In the genomic region with DNA sequence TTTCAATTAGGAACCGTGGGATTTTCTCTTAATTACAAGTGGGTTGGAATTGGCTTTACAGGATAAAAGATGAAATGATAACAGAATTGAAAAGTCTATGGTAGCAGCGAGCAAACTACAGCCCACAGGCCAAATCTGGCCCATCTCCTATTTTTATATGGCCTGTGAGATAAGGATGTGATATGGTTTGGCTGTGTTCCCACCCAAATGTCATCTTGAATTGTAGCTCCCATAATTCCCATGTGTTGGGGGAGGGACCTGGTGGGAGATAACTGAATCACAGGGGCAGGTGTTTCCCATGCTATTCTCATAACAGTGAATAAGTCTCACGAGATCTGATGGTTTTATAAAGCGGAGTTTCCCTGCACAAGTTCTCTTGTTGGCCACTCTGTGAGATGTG, we compare ENCODE assay signal across 26 cellular contexts. TPM values are rescaled to one million over a fixed set of nuclear protein-coding genes. Genes with fewer than 3 reads are reported as not detected.
DNase-seq lines count a peak whose midpoint lies in the region; ATAC-seq, FAIRE-seq and TF ChIP-seq lines count a peak whose summit lies in the region.
"Had no signal": no experiment of that assay in that cellular context is flagged by ENCODE, and none has a peak within 500 bp of the region (broad histone marks: within the 10 kb centered on the region; RNA-seq: fewer than 3 reads in every experiment).

No MANE protein-coding gene starts in this region.

- H3K4me1 ChIP-seq in left ventricle myocardium inferior (peaks cover 16% of the 10 kb centered on the region), heart left ventricle (peaks cover 0 to 18% (median 3%) of the 10 kb centered on the region in 12 donors), K562 (replicated peaks in 1 of 2; ENCODE audit: control insufficient read depth in 2 of 2, insufficient read depth in 2 of 2, low read length in 2 of 2) (no peaks in the 10 kb centered on the region), kidney (ENCODE audit: control insufficient read depth in 1 of 2, insufficient read depth in 1 of 2, low read depth in 1 of 2, low read length in 2 of 2) (peaks cover 27 to 40% of the 10 kb centered on the region in 2 donors), HAP-1 (no peaks in the 10 kb centered on the region)
- H3K4me1 ChIP-seq: Peyer's patch had no signal

- POLR2A ChIA-PET in K562 (lab: Yijun Ruan, JAX) = no interaction called here

- no peaks in the 10 kb centered on the region for H3K9me3 ChIP-seq in left ventricle myocardium inferior (replicated peaks)
- no peaks in the 10 kb centered on the region for H3K9me3 ChIP-seq in heart left ventricle
- H3K9me3 ChIP-seq in K562 (replicated peaks; ENCODE audit: control insufficient read depth, insufficient read depth, low read depth, low read length) = no peaks in the 10 kb centered on the region
- H3K9me3 ChIP-seq in kidney (ENCODE audit: control insufficient read depth in 1 of 2, low read length in 2 of 2) = no peaks in the 10 kb centered on the region
- H3K9me3 ChIP-seq in HAP-1 = no peaks in the 10 kb centered on the region
- H3K9me3 ChIP-seq: BE2C, Peyer's patch had no signal

- intact Hi-C loops in left ventricle myocardium inferior (cut with micrococcal nuclease) = no loop called here
- intact Hi-C loops in heart left ventricle (cut with DNase I) = no loop called here
- intact Hi-C loops in K562 (cut with micrococcal nuclease) = no loop called here
- intact Hi-C loops in kidney (cut with DNase I) = no loop called here

- no peak for TF ChIP-seq POLR2A in heart left ventricle (IDR thresholded peaks at IDR 0.05)
- TF ChIP-seq POLR2A in K562 (conservative IDR thresholded peaks at IDR 0.05) = no peak

- CTCF ChIA-PET in K562 (lab: Yijun Ruan, JAX; ENCODE audit: low intra/inter-chr PET ratio) = no interaction called here

- H4K20me1 ChIP-seq in K562 (replicated peaks; ENCODE audit: control insufficient read depth, insufficient read depth, low read length) = no peaks in the 10 kb centered on the region

- TF ChIP-seq RAD21 in K562 (CRISPR knock-in tag; conservative IDR thresholded peaks at IDR 0.05 in 1 of 2, IDR thresholded peaks at IDR 0.05 in 1 of 2) = no peak

- no peak for ATAC-seq in heart left ventricle
- ATAC-seq in K562 = no peak
- ATAC-seq: HCT116 had no signal

- H3K27me3 ChIP-seq in left ventricle myocardium inferior (ENCODE audit: low read depth) (no peaks in the 10 kb centered on the region), heart left ventricle (no peaks in the 10 kb centered on the region), K562 (ENCODE audit: control insufficient read depth in 2 of 2, insufficient read depth in 2 of 2, low read length in 2 of 2) (no peaks in the 10 kb centered on the region), HAP-1 (ENCODE audit: low read depth) (no peaks in the 10 kb centered on the region)
- H3K27me3 ChIP-seq: BE2C, Peyer's patch had no signal

- DNase-seq in left ventricle myocardium inferior = no peak
- DNase-seq in heart left ventricle = no peak
- no peak for DNase-seq in K562 (ENCODE audit: extremely low read depth in 1 of 4, low spot score in 3 of 4)
- no peak for DNase-seq in kidney
- no peak for DNase-seq in ureter (ENCODE audit: low spot score)
- DNase-seq in HAP-1 (ENCODE audit: low spot score in 2 of 2) = no peak
- DNase-seq in hypothalamus (lab: John Stamatoyannopoulos, UW) = no peak
- DNase-seq: 8988T; ACHN; BE2C; CD4-positive, alpha-beta T cell; COR-L47; DMS53; Karpas-422; NCI-H1092; NCI-H1417 treated with DMSO at 0.1 percent for 48 hours; NCI-H1694 treated with DMSO at 0.1 percent for 48 hours; NCI-H2081; NCI-H2227 treated with DMSO at 0.1 percent for 48 hours; NCI-H510A; NCI-H69; Peyer's patch; SHP77 treated with DMSO at 0.1 percent for 48 hours had no signal

- no peaks in the 10 kb centered on the region for H3K9me1 ChIP-seq in K562 (ENCODE audit: control insufficient read depth, insufficient read depth, low read length)

- no peaks in the 10 kb centered on the region for H3K79me2 ChIP-seq in K562 (ENCODE audit: control insufficient read depth, insufficient read depth, low read length)

- TF ChIP-seq EP300 in K562 (IDR thresholded peaks at IDR 0.05; ENCODE audit: low read length) = no peak

- H2AFZ ChIP-seq in K562 (ENCODE audit: low read depth, low read length) = no peak overlapping the region

- TF ChIP-seq CTCF in left ventricle myocardium inferior (IDR thresholded peaks at IDR 0.05; ENCODE audit: borderline replicate concordance) (no peak), heart left ventricle (IDR thresholded peaks at IDR 0.05) (no peak), K562 (IDR thresholded peaks at IDR 0.05 in 2 of 3, conservative IDR thresholded peaks at IDR 0.05 in 1 of 3; ENCODE audit: insufficient read depth in 2 of 3, low read depth in 1 of 3, low read length in 3 of 3) (no peak), kidney (IDR thresholded peaks at IDR 0.05; ENCODE audit: borderline replicate concordance, extremely low read depth, insufficient read depth) (no peak)

- H3K27ac ChIP-seq in left ventricle myocardium inferior (replicated peaks) (peak overlapping the region; percentile 69), heart left ventricle (peak overlapping the region in 1 of 12 donors; percentile 49), K562 (ENCODE audit: extremely low read depth, low read depth, low read length) (no peak overlapping the region), kidney (ENCODE audit: low read depth in 2 of 2, low read length in 2 of 2) (peak overlapping the region; percentile 85 to 91)
- H3K27ac ChIP-seq: HL-60 had no signal

- in situ Hi-C loops in K562 (cut with MboI) = loop anchor here (10.0 kb wide), 1 partner anchor 318 kb away; no protein-coding TSS in a partner anchor
- in situ Hi-C loops in HAP-1 (cut with MboI; ENCODE audit: low sequenced_read_pairs) = no loop called here

- H3K36me3 ChIP-seq in left ventricle myocardium inferior = peaks cover 19% of the 10 kb centered on the region
- peaks cover 0 to 58% (median 23%) of the 10 kb centered on the region in 9 donors for H3K36me3 ChIP-seq in heart left ventricle
- H3K36me3 ChIP-seq in K562 (ENCODE audit: control insufficient read depth, insufficient read depth, low read length) = no peaks in the 10 kb centered on the region
- H3K36me3 ChIP-seq in kidney (ENCODE audit: control insufficient read depth in 1 of 2, insufficient read depth in 2 of 2, low read length in 2 of 2) = peaks cover 5 to 24% of the 10 kb centered on the region in 2 donors
- no peaks in the 10 kb centered on the region for H3K36me3 ChIP-seq in HAP-1 (replicated peaks)
- H3K36me3 ChIP-seq: BE2C had no signal

- H3K4me3 ChIP-seq in left ventricle myocardium inferior (no peak overlapping the region), heart left ventricle (no peak overlapping the region), K562 (no peak overlapping the region), kidney (ENCODE audit: low read length in 2 of 2) (no peak overlapping the region), HAP-1 (no peak overlapping the region)
- H3K4me3 ChIP-seq: Peyer's patch had no signal

- FAIRE-seq in K562 (lab: Jason Lieb, UNC) (no peak), kidney (lab: Jason Lieb, UNC) (no peak)
- FAIRE-seq: H1 had no signal

- no peak overlapping the region for H3K4me2 ChIP-seq in K562 (ENCODE audit: insufficient read depth, low read length)

- H3K9ac ChIP-seq in K562 (ENCODE audit: insufficient read depth in 1 of 2, low read depth in 2 of 2, low read length in 2 of 2) (no peak overlapping the region), kidney (ENCODE audit: low read length in 2 of 2) (peak overlapping the region in 1 of 2 donors; percentile 57)

- no TSS peak for BruUV-seq in K562 (replicated peaks; lab: Mats Ljungman, UMichigan)

- 56 to 68% (median 63%) methylated on average over 4 of the region's 4 CpGs for WGBS in heart left ventricle, 4 donors
- WGBS in K562 (ENCODE audit: insufficient coverage, low coverage, missing lambda C conversion rate) = 30% methylated on average over 4 of the region's 4 CpGs

TF ChIP-seq in K562, 482 proteins besides CTCF, POLR2A, EP300 and RAD21:
- 0 out of 2 replicates have a peak, but pooled peaks have one; percentile 3 for TF ChIP-seq CBFA2T3 (IDR thresholded peaks at IDR 0.05)
- no peak for TF ChIP-seq CBX2 (IDR thresholded peaks at IDR 0.05; ENCODE audit: insufficient read depth, low read length, poor library complexity, severe bottlenecking)

RNA-seq across cellular contexts. Expression of gene CRYL1, which starts 19.0 kb away (rescaled TPM):
- total RNA-seq in left ventricle myocardium inferior (20.5 TPM), heart left ventricle (10 to 100 TPM; 14.9 to 36.5 (median 22.3) TPM), K562 (2014; rRNA removed) (2.4 and 2.6 TPM in 2 replicates), K562 (2014; rRNA removed; fragmentation: Illumina TruSeq; extraction: Trizol) (2.0 TPM in 2 replicates), K562 (2015; rRNA removed; fragmentation: Illumina TruSeq; extraction: Trizol) (1.5 and 1.7 TPM in 2 replicates), K562 (2021) (3.1 and 3.4 TPM in 2 replicates), kidney (130 TPM), ureter (35.0 TPM)
- polyA plus RNA-seq in heart left ventricle (10 to 100 TPM; 10.7 to 19.4 TPM), K562 (2011; rRNA removed) (6.9 and 9.7 TPM in 2 replicates), K562 (2014; fragmentation: Illumina TruSeq; extraction: Trizol) (3.4 and 3.7 TPM in 2 replicates), K562 (2014; fragmentation: Nextera tagmentation; extraction: Ambion mirVana) (1 to 10 TPM; 1.0 to 1.8 TPM), K562 (2014; rRNA removed) (2.7 and 5.3 TPM in 2 replicates), kidney (ENCODE audit: insufficient read depth, low read depth, low replicate concordance) (462 TPM)
- 2.7 and 4.8 TPM in 2 replicates for total RNA-seq in K562 (2011; cell fraction: chromatin; rRNA removed; ENCODE audit: low replicate concordance)
- 1.5 and 2.8 TPM in 2 replicates for total RNA-seq in K562 (2011; cell fraction: nucleolus; rRNA removed)
- total RNA-seq in K562 (2011; cell fraction: nucleoplasm; rRNA removed) = 3.0 and 3.9 TPM in 2 replicates
- 7.4 and 14.6 TPM in 2 replicates for polyA plus RNA-seq in K562 (2011; cell fraction: cytosol; rRNA removed)
- polyA plus RNA-seq in K562 (2011; cell fraction: nucleus; rRNA removed) = 6.1 and 6.9 TPM in 2 replicates
- 3.6 and 10.4 TPM in 2 replicates for polyA plus RNA-seq in K562 (2012)
- 4.3 and 5.9 TPM in 2 replicates for polyA minus RNA-seq in K562 (2011; rRNA and poly(A)+ RNA removed)
- polyA minus RNA-seq in K562 (2011; cell fraction: cytosol; rRNA and poly(A)+ RNA removed) = 3.0 and 3.6 TPM in 2 replicates
- 1.3 and 3.2 TPM in 2 replicates for polyA minus RNA-seq in K562 (2011; cell fraction: nucleus; rRNA and poly(A)+ RNA removed)
